ENCODE assay signal across 11 cellular contexts in genomic region chr15:68315495-68316007, GRCh38. TPM values are rescaled to one million over a fixed set of nuclear protein-coding genes. Genes with fewer than 3 reads are reported as not detected.
A peak's percentile ranks its signal among the peaks of the same experiment; 100 is the strongest.
DNase-seq lines count a peak whose midpoint lies in the region; ATAC-seq and TF ChIP-seq lines count a peak whose summit lies in the region.
"Had no signal": no experiment of that assay in that cellular context is flagged by ENCODE, and none has a peak within 500 bp of the region (broad histone marks: within the 10 kb centered on the region; RNA-seq: fewer than 3 reads in every experiment).

No MANE protein-coding gene starts in this region.

- no peak overlapping the region for H3K4me3 ChIP-seq in NT2/D1 (ENCODE audit: insufficient read length, low read depth)

- in situ Hi-C loops in KBM-7 (cut with MboI; ENCODE audit: low pct_unique_long_range_greater_than_20kb, low sequenced_read_pairs), result no loop called here

- no peak overlapping the region for H3K4me3 Mint-ChIP-seq in endothelial cell (ENCODE audit: unreplicated experiment)
- H3K4me3 Mint-ChIP-seq: activated naive CD8-positive, alpha-beta T cell treated with anti-CD3 and anti-CD28 coated beads for 36 hours had no signal

- DNase-seq in activated CD4-positive, CD25-positive, alpha-beta regulatory T cell treated with anti-CD3 and anti-CD28 coated beads, Interleukin-2, amount 50 U/mL, for 72 hours, result peak; percentile 27
- no peak for DNase-seq in activated CD4-positive, CD25-positive, alpha-beta regulatory T cell (lab: John Stamatoyannopoulos, UW)
- peak; percentile 15 for DNase-seq in NT2/D1 (ENCODE audit: low read depth, low spot score)
- peak; percentile 18 for DNase-seq in endothelial cell (ENCODE audit: low spot score)
- peak; percentile 40 for DNase-seq in sciatic nerve (ENCODE audit: low spot score)
- DNase-seq in DMS 273 (lab: John Stamatoyannopoulos, UW; ENCODE audit: unreplicated experiment), result no peak
- no peak for DNase-seq in LoVo (ENCODE audit: low spot score)
- DNase-seq in KBM-7, result no peak
- DNase-seq: activated naive CD8-positive, alpha-beta T cell treated with anti-CD3 and anti-CD28 coated beads for 36 hours; effector CD8-positive, alpha-beta T cell had no signal

- H3K27me3 ChIP-seq in NT2/D1 (ENCODE audit: insufficient read depth, insufficient read length), result no peaks in the 10 kb centered on the region
- H3K27me3 ChIP-seq: neutrophil had no signal

- ATAC-seq in sciatic nerve, result peak; percentile 36

- H3K4me1 Mint-ChIP-seq in endothelial cell (ENCODE audit: unreplicated experiment), result no peaks in the 10 kb centered on the region
- H3K4me1 Mint-ChIP-seq: activated naive CD8-positive, alpha-beta T cell treated with anti-CD3 and anti-CD28 coated beads for 36 hours had no signal

- H3K36me3 Mint-ChIP-seq in endothelial cell (ENCODE audit: low read depth, unreplicated experiment), result peaks cover 3% of the 10 kb centered on the region
- H3K36me3 Mint-ChIP-seq: activated naive CD8-positive, alpha-beta T cell treated with anti-CD3 and anti-CD28 coated beads for 36 hours had no signal

- peaks cover 7% of the 10 kb centered on the region for H3K27me3 Mint-ChIP-seq in endothelial cell (ENCODE audit: unreplicated experiment)
- H3K27me3 Mint-ChIP-seq: activated naive CD8-positive, alpha-beta T cell treated with anti-CD3 and anti-CD28 coated beads for 36 hours had no signal

- H3K4me1 ChIP-seq in NT2/D1 (ENCODE audit: insufficient read depth, insufficient read length), result peaks cover 29% of the 10 kb centered on the region

- H3K9me3 ChIP-seq in NT2/D1 (ENCODE audit: insufficient read depth, low read length), result no peaks in the 10 kb centered on the region
- H3K9me3 ChIP-seq: neutrophil had no signal

- H3K27ac Mint-ChIP-seq in endothelial cell (ENCODE audit: unreplicated experiment), result no peak overlapping the region
- H3K27ac Mint-ChIP-seq: activated naive CD8-positive, alpha-beta T cell treated with anti-CD3 and anti-CD28 coated beads for 36 hours had no signal

- intact Hi-C loops in sciatic nerve (cut with DNase I), result no loop called here

- peaks cover 21% of the 10 kb centered on the region for H3K36me3 ChIP-seq in NT2/D1 (ENCODE audit: insufficient read depth, insufficient read length, low read length)
- H3K36me3 ChIP-seq: neutrophil had no signal

- TF ChIP-seq CTCF in endothelial cell (IDR thresholded peaks at IDR 0.05; ENCODE audit: unreplicated experiment), result no peak

- peak overlapping the region; percentile 72 for H3K9ac ChIP-seq in NT2/D1 (ENCODE audit: insufficient read length, low read depth)

- no peaks in the 10 kb centered on the region for H3K9me3 Mint-ChIP-seq in endothelial cell (ENCODE audit: unreplicated experiment)
- H3K9me3 Mint-ChIP-seq: activated naive CD8-positive, alpha-beta T cell treated with anti-CD3 and anti-CD28 coated beads for 36 hours had no signal

RNA-seq across cellular contexts. Expression of gene FEM1B, which starts 38.0 kb away (rescaled TPM):
- total RNA-seq in endothelial cell (ENCODE audit: unreplicated experiment) (47.8 TPM), sciatic nerve (58.0 TPM)

Comparison
In these comparisons a context has a peak if more than half of its experiments do, and no peak if none do; other contexts are left out.
1. DNase-seq: peak in activated CD4-positive, CD25-positive, alpha-beta regulatory T cell treated with anti-CD3 and anti-CD28 coated beads, Interleukin-2, amount 50 U/mL, for 72 hours (single experiment), NT2/D1 (single experiment), endothelial cell (single experiment) and sciatic nerve (single experiment); none in activated CD4-positive, CD25-positive, alpha-beta regulatory T cell (0 of 4), DMS 273 (single experiment), LoVo (single experiment) and KBM-7 (single experiment).